In the genomic region with DNA sequence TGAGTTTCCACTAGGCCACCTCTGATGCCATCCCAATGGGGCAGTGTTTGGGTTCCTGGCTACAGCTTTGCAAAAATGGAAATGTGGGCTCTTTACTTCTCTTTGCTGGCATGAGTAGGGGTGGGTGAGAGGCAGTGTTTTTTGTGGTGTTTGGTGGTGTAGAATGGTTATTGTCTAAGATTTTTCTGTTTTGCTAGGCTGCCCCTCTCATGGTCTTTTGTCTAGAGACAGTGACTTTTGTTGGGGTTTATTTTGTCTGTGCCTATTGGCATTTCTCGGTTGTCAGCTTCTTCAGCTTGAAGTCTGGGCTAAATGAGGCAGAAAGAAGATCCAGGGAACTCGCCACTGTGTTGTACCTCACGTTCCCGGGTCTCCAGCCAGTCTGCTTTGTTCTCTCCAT, we compare ENCODE assay signal across 6 cellular contexts.
"Had no signal": no experiment of that assay in that cellular context is flagged by ENCODE, and none has a peak within 500 bp of the region (broad histone marks: within the 10 kb centered on the region; RNA-seq: fewer than 3 reads in every experiment).

No MANE protein-coding gene starts in this region.

- H3K4me1 ChIP-seq: HAP-1 had no signal

- H3K4me1 Mint-ChIP-seq: GM23338 had no signal

- H2AFZ ChIP-seq: GM23338 had no signal

- H3K9me3 Mint-ChIP-seq: GM23338, HFFc6 had no signal

- H3K9me3 ChIP-seq: HAP-1 had no signal

- H3K4me2 ChIP-seq: GM23338 had no signal

- DNase-seq: HFFc6, IMR-90, KG1 had no signal

- H3K36me3 ChIP-seq: HAP-1 had no signal

- H3K4me3 Mint-ChIP-seq: GM23338, HFFc6 had no signal

- H3K4me3 ChIP-seq: GM23338, HAP-1, K562 had no signal

- H3K27ac Mint-ChIP-seq: GM23338, HFFc6 had no signal
